22 cellular contexts compared by ENCODE assay signal in the genomic region with DNA sequence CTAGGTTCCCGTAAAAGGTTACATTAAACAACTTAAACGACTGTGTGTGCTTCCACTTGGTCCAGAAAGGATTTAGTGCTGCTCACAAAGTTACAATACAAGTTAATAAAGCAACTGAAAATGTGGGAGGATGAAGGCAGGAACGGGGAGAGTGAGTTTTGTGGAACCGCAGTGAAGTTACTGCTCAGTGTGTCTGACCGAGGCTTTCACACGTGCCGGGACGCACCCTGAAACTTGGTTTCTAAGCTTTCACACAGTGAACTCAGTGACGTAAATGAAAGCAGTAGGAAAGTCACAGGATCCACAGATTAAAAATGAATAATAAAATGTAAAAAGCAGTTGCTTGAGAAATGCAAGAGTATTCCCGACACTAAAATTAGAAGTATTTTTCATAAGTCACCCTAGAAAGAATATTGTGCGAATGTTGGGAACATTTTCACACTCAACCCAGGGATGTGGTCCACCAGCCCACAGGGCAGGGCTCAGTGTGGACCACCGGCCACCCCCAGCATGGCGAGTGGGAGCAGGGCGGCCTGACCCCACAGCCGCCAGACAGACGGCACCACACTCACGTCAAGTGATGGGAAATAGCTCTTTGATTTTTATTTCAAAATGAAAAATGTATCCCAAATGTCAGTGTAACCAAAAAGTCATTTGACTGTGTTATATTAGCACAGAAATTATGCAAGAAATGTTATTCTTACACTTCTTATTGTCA. TPM values are rescaled to one million over a fixed set of nuclear protein-coding genes. Genes with fewer than 3 reads are reported as not detected.
A peak's percentile ranks its signal among the peaks of the same experiment; 100 is the strongest.
DNase-seq lines count a peak whose midpoint lies in the region; ATAC-seq and TF ChIP-seq lines count a peak whose summit lies in the region.
"Had no signal": no experiment of that assay in that cellular context is flagged by ENCODE, and none has a peak within 500 bp of the region (broad histone marks: within the 10 kb centered on the region; RNA-seq: fewer than 3 reads in every experiment).

No MANE protein-coding gene starts in this region.

- no peaks in the 10 kb centered on the region for H3F3A ChIP-seq in MM.1S (ENCODE audit: insufficient read depth, low read length)

- H3K27me3 ChIP-seq in MM.1S (replicated peaks; ENCODE audit: insufficient read depth, low read length) (peaks cover 19% of the 10 kb centered on the region; the same call in 1 of the 2 replicates), tibial nerve (no peaks in the 10 kb centered on the region), mammary epithelial cell (ENCODE audit: insufficient read depth, low read length) (no peaks in the 10 kb centered on the region)
- H3K27me3 ChIP-seq: SJSA1 had no signal

- intact Hi-C loops in mammary epithelial cell (cut with micrococcal nuclease), result no loop called here

- H3K4me2 ChIP-seq in MM.1S (ENCODE audit: low read depth, low read length), result peak overlapping the region; percentile 34; the same call in 1 of the 2 replicates
- no peak overlapping the region for H3K4me2 ChIP-seq in mammary epithelial cell (ENCODE audit: insufficient read depth, low read depth, low read length)

- ATAC-seq in WTC11, result no peak
- peak; percentile 46 to 57 for ATAC-seq in natural killer cell treated with Interleukin-12 subunit alpha and Interleukin-12 subunit beta and Interleukin-15 and Interleukin-18, amount 100 ng/mL, for 72 hours

- dilution Hi-C loops in mammary epithelial cell (cut with HindIII; ENCODE audit: low sequenced_read_pairs), result no loop called here

- TF ChIP-seq POLR2A in tibial nerve (IDR thresholded peaks at IDR 0.05), result no peak

- POLR2A ChIA-PET in WTC11 (lab: Charles Lee), result no interaction called here

- DNase-seq in MM.1S (peak; percentile 60), WTC11 (ENCODE audit: low spot score) (no peak), fibroblast of villous mesenchyme (ENCODE audit: low read depth) (peak; percentile 33), tibial nerve (ENCODE audit: low spot score in 2 of 2) (no peak), mammary epithelial cell (no peak), OCI-M2 (lab: John Stamatoyannopoulos, UW; ENCODE audit: unreplicated experiment) (no peak)
- DNase-seq in natural killer cell treated with Interleukin-12 subunit alpha and Interleukin-12 subunit beta and Interleukin-15 and Interleukin-18, amount 100 ng/mL, for 72 hours (ENCODE audit: low spot score), result no peak
- DNase-seq: Calu3, DMS79 treated with DMSO at 0.1 percent for 48 hours, GF-D8, H7, NCI-H1092 treated with DMSO at 0.1 percent for 48 hours, NCI-H1436, NCI-H187, NCI-H2081 treated with DMSO at 0.1 percent for 48 hours, NCI-H2171, NCI-H226, NCI-H510A treated with DMSO at 0.1 percent for 48 hours, Right ventricle myocardium superior, RPMI8226 had no signal

- TF ChIP-seq EP300 in tibial nerve (IDR thresholded peaks at IDR 0.05), result no peak

- no peak overlapping the region for H3K4me3 Mint-ChIP-seq in WTC11
- H3K4me3 Mint-ChIP-seq in natural killer cell treated with Interleukin-12 subunit alpha and Interleukin-12 subunit beta and Interleukin-15 and Interleukin-18, amount 100 ng/mL, for 72 hours, result peak overlapping the region; percentile 24
- H3K4me3 Mint-ChIP-seq: IgD-negative memory B cell had no signal

- WGBS in tibial nerve, 2 donors, result 78% methylated on average over 17 of the region's 17 CpGs
- 97% methylated on average over 17 of the region's 17 CpGs for WGBS in mammary epithelial cell (ENCODE audit: low coverage, missing lambda C conversion rate)

- H3K4me3 ChIP-seq in MM.1S (ENCODE audit: low read length) (no peak overlapping the region), fibroblast of villous mesenchyme (ENCODE audit: low read depth, low read length) (no peak overlapping the region), tibial nerve (no peak overlapping the region), mammary epithelial cell (replicated peaks in 1 of 3; ENCODE audit: insufficient read depth in 1 of 3, low read depth in 2 of 3, low read length in 3 of 3) (no peak overlapping the region)
- H3K4me3 ChIP-seq: SJSA1 had no signal

- no TSS peak for BruUV-seq in mammary epithelial cell (replicated peaks; lab: Mats Ljungman, UMichigan)

- H3K9ac ChIP-seq in MM.1S (ENCODE audit: low read length), result no peak overlapping the region
- H3K9ac ChIP-seq in mammary epithelial cell (ENCODE audit: insufficient read depth, low read length), result no peak overlapping the region

- H4K20me1 ChIP-seq in MM.1S (ENCODE audit: insufficient read depth, low read length) (no peaks in the 10 kb centered on the region), mammary epithelial cell (ENCODE audit: insufficient read depth, low read length) (no peaks in the 10 kb centered on the region)

- no peak for TF ChIP-seq CTCF in MM.1S (IDR thresholded peaks at IDR 0.05; ENCODE audit: low read length)
- no peak for TF ChIP-seq CTCF in WTC11 (IDR thresholded peaks at IDR 0.05)
- TF ChIP-seq CTCF in fibroblast of villous mesenchyme (IDR thresholded peaks at IDR 0.05; ENCODE audit: insufficient read depth, low read depth, low read length), result no peak
- no peak for TF ChIP-seq CTCF in tibial nerve (IDR thresholded peaks at IDR 0.05)
- TF ChIP-seq CTCF in mammary epithelial cell (conservative IDR thresholded peaks at IDR 0.05 in 1 of 2, IDR thresholded peaks at IDR 0.05 in 1 of 2; ENCODE audit: extremely low read depth in 1 of 2, insufficient read depth in 1 of 2, low read depth in 1 of 2, low read length in 2 of 2), result no peak

- no peaks in the 10 kb centered on the region for H3K36me3 Mint-ChIP-seq in WTC11
- no peaks in the 10 kb centered on the region for H3K36me3 Mint-ChIP-seq in natural killer cell treated with Interleukin-12 subunit alpha and Interleukin-12 subunit beta and Interleukin-15 and Interleukin-18, amount 100 ng/mL, for 72 hours
- H3K36me3 Mint-ChIP-seq: IgD-negative memory B cell had no signal

- no peaks in the 10 kb centered on the region for H3K27me3 Mint-ChIP-seq in WTC11 (ENCODE audit: low read depth)
- no peaks in the 10 kb centered on the region for H3K27me3 Mint-ChIP-seq in natural killer cell treated with Interleukin-12 subunit alpha and Interleukin-12 subunit beta and Interleukin-15 and Interleukin-18, amount 100 ng/mL, for 72 hours
- H3K27me3 Mint-ChIP-seq: IgD-negative memory B cell had no signal

- no peaks in the 10 kb centered on the region for H3K9me3 ChIP-seq in MM.1S (replicated peaks; ENCODE audit: insufficient read depth, low read length)
- peaks cover 0 to 8% (median 0%) of the 10 kb centered on the region in 4 donors for H3K9me3 ChIP-seq in tibial nerve
- no peaks in the 10 kb centered on the region for H3K9me3 ChIP-seq in mammary epithelial cell (replicated peaks; ENCODE audit: insufficient read depth, low read length)
- H3K9me3 ChIP-seq: SJSA1 had no signal

- H3K9me2 ChIP-seq in MM.1S (replicated peaks; ENCODE audit: insufficient read depth, low read length), result no peaks in the 10 kb centered on the region

- H3K9me3 Mint-ChIP-seq in WTC11, result 0 out of 2 replicates have a peak, but pooled peaks cover 4% of the 10 kb centered on the region
- H3K9me3 Mint-ChIP-seq in natural killer cell treated with Interleukin-12 subunit alpha and Interleukin-12 subunit beta and Interleukin-15 and Interleukin-18, amount 100 ng/mL, for 72 hours, result no peaks in the 10 kb centered on the region

- CTCF ChIA-PET in WTC11 (lab: Charles Lee), result no interaction called here
- CTCF ChIA-PET in mammary epithelial cell (lab: Charles Lee; ENCODE audit: low non-redundant PET), result no interaction called here

- H3K36me3 ChIP-seq in MM.1S (replicated peaks; ENCODE audit: insufficient read depth, low read length) (no peaks in the 10 kb centered on the region), tibial nerve (no peaks in the 10 kb centered on the region), mammary epithelial cell (ENCODE audit: insufficient read depth, low read length) (no peaks in the 10 kb centered on the region)
- H3K36me3 ChIP-seq: SJSA1 had no signal

- H3K79me2 ChIP-seq in MM.1S (ENCODE audit: low read length) (no peaks in the 10 kb centered on the region), mammary epithelial cell (ENCODE audit: insufficient read depth, low read length) (no peaks in the 10 kb centered on the region)

- no peak overlapping the region for H3K27ac ChIP-seq in MM.1S (ENCODE audit: low read length)
- H3K27ac ChIP-seq in tibial nerve, result no peak overlapping the region
- H3K27ac ChIP-seq in mammary epithelial cell (ENCODE audit: insufficient read depth, low read depth, low read length), result no peak overlapping the region
- H3K27ac ChIP-seq: SJSA1 had no signal

- 0 out of 2 replicates have a peak overlapping the region, but pooled peaks have one; percentile 34 for H3K27ac Mint-ChIP-seq in WTC11
- H3K27ac Mint-ChIP-seq in natural killer cell treated with Interleukin-12 subunit alpha and Interleukin-12 subunit beta and Interleukin-15 and Interleukin-18, amount 100 ng/mL, for 72 hours, result no peak overlapping the region
- H3K27ac Mint-ChIP-seq: IgD-negative memory B cell had no signal

- peaks cover 28% of the 10 kb centered on the region for H3K4me1 Mint-ChIP-seq in WTC11
- no peaks in the 10 kb centered on the region for H3K4me1 Mint-ChIP-seq in natural killer cell treated with Interleukin-12 subunit alpha and Interleukin-12 subunit beta and Interleukin-15 and Interleukin-18, amount 100 ng/mL, for 72 hours (ENCODE audit: low read depth in 2 of 2)
- H3K4me1 Mint-ChIP-seq: IgD-negative memory B cell had no signal

- in situ Hi-C loops in mammary epithelial cell (cut with MboI; ENCODE audit: low sequenced_read_pairs in 2 of 2), result no loop called here

- peaks cover 3% of the 10 kb centered on the region; the same call in 1 of the 2 replicates for H3K4me1 ChIP-seq in MM.1S (ENCODE audit: low read length)
- H3K4me1 ChIP-seq in tibial nerve, result no peaks in the 10 kb centered on the region
- no peaks in the 10 kb centered on the region for H3K4me1 ChIP-seq in mammary epithelial cell (ENCODE audit: insufficient read depth, low read length)
- H3K4me1 ChIP-seq: SJSA1 had no signal

- H2AFZ ChIP-seq in MM.1S (ENCODE audit: low read length), result no peak overlapping the region
- H2AFZ ChIP-seq in mammary epithelial cell (ENCODE audit: low read depth, low read length), result no peak overlapping the region

TF ChIP-seq in WTC11, 78 proteins besides CTCF, POLR2A, EP300 and RAD21 (continues in another document):
- no peak for TF ChIP-seq HMGA2 (CRISPR knock-in tag; IDR thresholded peaks at IDR 0.05)
- TF ChIP-seq ZNF317 (CRISPR knock-in tag; IDR thresholded peaks at IDR 0.05; ENCODE audit: borderline replicate concordance, low read depth), result no peak

RNA-seq across cellular contexts. Expression of a gene that starts 32.6 kb away (rescaled TPM):
- total RNA-seq in WTC11 (2021), result 34.1 to 37.2 TPM (median 35.5 TPM) in 3 replicates
- 38.7 and 40.6 TPM in 2 replicates for total RNA-seq in fibroblast of villous mesenchyme
- 10 to 100 TPM; 19.3 to 25.7 TPM for total RNA-seq in natural killer cell treated with Interleukin-12 subunit alpha and Interleukin-12 subunit beta and Interleukin-15 and Interleukin-18, amount 100 ng/mL, for 72 hours
- 10 to 100 TPM; 31.2 to 49.8 (median 38.1) TPM for total RNA-seq in tibial nerve
- 10 to 100 TPM; 46.7 to 76.5 TPM for total RNA-seq in mammary epithelial cell
- polyA plus RNA-seq in mammary epithelial cell, result 25.7 TPM
- 49.5 TPM for polyA minus RNA-seq in mammary epithelial cell

Comparison
In these comparisons a context has a peak if more than half of its experiments do, and no peak if none do; other contexts are left out.
1. DNase-seq: peak in MM.1S (single experiment) and fibroblast of villous mesenchyme (single experiment); none in WTC11 (single experiment), natural killer cell treated with Interleukin-12 subunit alpha and Interleukin-12 subunit beta and Interleukin-15 and Interleukin-18, amount 100 ng/mL, for 72 hours (single experiment), tibial nerve (0 of 2), mammary epithelial cell (single experiment) and OCI-M2 (single experiment).